1 cellular context compared by ENCODE assay signal in genomic region chr14:23588884-23589598, GRCh38.
TF ChIP-seq lines count a peak whose summit lies in the region.

No MANE protein-coding gene starts in this region.

TF ChIP-seq in HepG2, 621 proteins besides CTCF, POLR2A, EP300 and RAD21 (continued from another document and continues in another):
- TF ChIP-seq ZNF646 (CRISPR knock-in tag; IDR thresholded peaks at IDR 0.05) (no peak), ZNF557 (CRISPR knock-in tag; IDR thresholded peaks at IDR 0.05) (peak; percentile 90), ZSCAN22 (CRISPR knock-in tag; IDR thresholded peaks at IDR 0.05) (peak; percentile 74), FOXP1 (IDR thresholded peaks at IDR 0.05) (no peak), FOXP1 (CRISPR knock-in tag; IDR thresholded peaks at IDR 0.05) (peak; percentile 50; the same call in 1 of the 2 replicates), ZBTB42 (CRISPR knock-in tag; IDR thresholded peaks at IDR 0.05) (0 out of 2 replicates have a peak, but pooled peaks have one; percentile 63), ARID5B (CRISPR knock-in tag; IDR thresholded peaks at IDR 0.05) (peak; percentile 95), GZF1 (CRISPR knock-in tag; IDR thresholded peaks at IDR 0.05) (peak; percentile 63; the same call in 1 of the 2 replicates), RBM39 (IDR thresholded peaks at IDR 0.05; ENCODE audit: low read depth, low read length, poor library complexity, severe bottlenecking) (peak; percentile 53), ZBTB25 (CRISPR knock-in tag; IDR thresholded peaks at IDR 0.05) (peak; percentile 97), ZNF570 (CRISPR knock-in tag; IDR thresholded peaks at IDR 0.05; ENCODE audit: borderline replicate concordance) (no peak; the same call in 1 of the 2 replicates), ZNF776 (CRISPR knock-in tag; IDR thresholded peaks at IDR 0.05) (peak; percentile 84), SMARCE1 (IDR thresholded peaks at IDR 0.05; ENCODE audit: borderline replicate concordance) (no peak), SMAD9 (CRISPR knock-in tag; IDR thresholded peaks at IDR 0.05) (peak; percentile 91; the same call in 1 of the 2 replicates), ZNF678 (CRISPR knock-in tag; IDR thresholded peaks at IDR 0.05) (peak; percentile 86), THRA (CRISPR knock-in tag; IDR thresholded peaks at IDR 0.05; ENCODE audit: borderline replicate concordance) (peak; percentile 93), HNRNPH1 (optimal IDR thresholded peaks at IDR 0.05; ENCODE audit: low read depth, low read length) (peak; percentile 93), E2F2 (CRISPR knock-in tag; IDR thresholded peaks at IDR 0.05; ENCODE audit: borderline replicate concordance) (no peak; the same call in 1 of the 2 replicates), ZNF800 (CRISPR knock-in tag; IDR thresholded peaks at IDR 0.05) (peak; percentile 69; the same call in 1 of the 2 replicates), ZFYVE20 (CRISPR knock-in tag; IDR thresholded peaks at IDR 0.05; ENCODE audit: borderline replicate concordance, low read depth) (no peak), ZBTB14 (CRISPR knock-in tag; IDR thresholded peaks at IDR 0.05) (no peak), TGIF2 (CRISPR knock-in tag; IDR thresholded peaks at IDR 0.05) (no peak), KLF6 (CRISPR knock-in tag; IDR thresholded peaks at IDR 0.05) (peak; percentile 98), MAFK (conservative IDR thresholded peaks at IDR 0.05 in 1 of 2, IDR thresholded peaks at IDR 0.05 in 1 of 2; ENCODE audit: low read length in 2 of 2) (peak; percentile 18 to 35; a peak in 2 of 4 replicates), ZBTB46 (CRISPR knock-in tag; IDR thresholded peaks at IDR 0.05; ENCODE audit: borderline replicate concordance) (peak; percentile 56; the same call in 1 of the 2 replicates), ZNF20 (CRISPR knock-in tag; IDR thresholded peaks at IDR 0.05) (no peak), ZNF512 (CRISPR knock-in tag; IDR thresholded peaks at IDR 0.05) (peak; percentile 79; the same call in 1 of the 2 replicates), ZNF567 (CRISPR knock-in tag; IDR thresholded peaks at IDR 0.05; ENCODE audit: borderline replicate concordance) (peak; percentile 90; the same call in 1 of the 2 replicates), ZNF615 (CRISPR knock-in tag; IDR thresholded peaks at IDR 0.05; ENCODE audit: borderline replicate concordance) (peak; percentile 87; the same call in 1 of the 2 replicates), SRSF4 (IDR thresholded peaks at IDR 0.05; ENCODE audit: low read depth, low read length, poor library complexity, severe bottlenecking) (no peak), ZNF276 (CRISPR knock-in tag; IDR thresholded peaks at IDR 0.05; ENCODE audit: low read depth) (peak; percentile 96; the same call in 1 of the 2 replicates)
